Comparison of ENCODE assay signal across 21 cellular contexts in the genomic region with DNA sequence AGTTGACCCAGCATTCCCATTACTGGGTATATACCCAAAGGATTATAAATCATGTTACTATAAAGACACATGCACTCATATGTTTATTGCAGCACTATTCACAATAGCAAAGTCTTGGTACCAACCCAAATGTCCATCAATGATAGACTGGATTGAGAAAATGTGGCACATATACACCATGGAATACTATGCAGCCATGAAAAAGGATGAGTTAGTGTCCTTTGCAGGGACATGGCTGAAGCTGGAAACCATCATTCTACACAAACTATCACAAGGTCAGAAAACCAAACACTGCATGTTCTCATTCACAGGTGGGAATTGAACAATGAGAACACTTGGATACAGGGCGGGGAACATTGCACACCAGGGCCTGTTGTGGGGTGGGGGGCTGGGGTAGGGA. TPM values are rescaled to one million over a fixed set of nuclear protein-coding genes. Genes with fewer than 3 reads are reported as not detected.
"Had no signal": no experiment of that assay in that cellular context is flagged by ENCODE, and none has a peak within 500 bp of the region (broad histone marks: within the 10 kb centered on the region; RNA-seq: fewer than 3 reads in every experiment).

No MANE protein-coding gene starts in this region.

RNA-seq across cellular contexts. Expression of a gene that starts 5.0 kb away (rescaled TPM):
- total RNA-seq: activated naive CD4-positive, alpha-beta T cell treated with anti-CD3 and anti-CD28 coated beads for 36 hours; activated naive CD4-positive, alpha-beta T cell treated with anti-CD3 and anti-CD28 coated beads, Interleukin-2, amount 50 U/mL, for 72 hours; activated naive CD8-positive, alpha-beta T cell treated with anti-CD3 and anti-CD28 coated beads for 36 hours; activated naive CD8-positive, alpha-beta T cell treated with anti-CD3 and anti-CD28 coated beads, Interleukin-2, amount 10 ng/mL, durations not matched to agents 7 days and 5 days; activated T-cell treated with anti-CD3 and anti-CD28 coated beads, Interleukin-2, amount 50 U/mL, for 4 hours; activated T-helper 1 cell treated with anti-CD3 and anti-CD28 coated beads, Interleukin-12 subunit alpha, Interleukin-12 subunit beta, Interleukin-2, Interleukin-4 antibody, amounts not matched to agents 30 ng/mL and 10 ng/mL and 1 ng/mL, durations not matched to agents 14 hours and 24 hours and 36 hours; activated T-helper 17 cell treated with anti-CD3 and anti-CD28 coated beads, Interleukin-2, amount 50 U/mL, for 72 hours; adrenal gland; aorta; ascending aorta; astrocyte; body of pancreas; breast epithelium; bronchial epithelial cell; cardiac muscle cell; cardiac septum; cerebellum; chondrocyte had no signal
- polyA plus RNA-seq: adipose tissue, adrenal gland, aorta, cardiac muscle cell had no signal

RNA-seq across cellular contexts. Expression of a gene that starts 21.1 kb away (rescaled TPM):
- total RNA-seq: activated naive CD4-positive, alpha-beta T cell treated with anti-CD3 and anti-CD28 coated beads for 36 hours; activated naive CD4-positive, alpha-beta T cell treated with anti-CD3 and anti-CD28 coated beads, Interleukin-2, amount 50 U/mL, for 72 hours; activated naive CD8-positive, alpha-beta T cell treated with anti-CD3 and anti-CD28 coated beads for 36 hours; activated naive CD8-positive, alpha-beta T cell treated with anti-CD3 and anti-CD28 coated beads, Interleukin-2, amount 10 ng/mL, durations not matched to agents 7 days and 5 days; activated T-cell treated with anti-CD3 and anti-CD28 coated beads, Interleukin-2, amount 50 U/mL, for 4 hours; activated T-cell treated with anti-CD3 and anti-CD28 coated beads, Interleukin-2, amount 50 U/mL, for 72 hours; activated T-helper 1 cell treated with anti-CD3 and anti-CD28 coated beads, Interleukin-12 subunit alpha, Interleukin-12 subunit beta, Interleukin-2, Interleukin-4 antibody, amounts not matched to agents 30 ng/mL and 10 ng/mL and 1 ng/mL, durations not matched to agents 14 hours and 24 hours and 36 hours; activated T-helper 17 cell treated with anti-CD3 and anti-CD28 coated beads, Interleukin-2, amount 50 U/mL, for 72 hours; activated T-helper 2 cell treated with anti-CD3 and anti-CD28 coated beads, Interferon-gamma antibody, Interleukin-2, Interleukin-4, amounts not matched to agents 10 μg/mL and 5 μg/mL and 100 μg/mL, durations not matched to agents 14 hours and 24 hours and 36 hours; adrenal gland; aorta; ascending aorta; astrocyte; body of pancreas; breast epithelium; bronchial epithelial cell; cardiac muscle cell; cardiac septum; cerebellum; chondrocyte had no signal
- polyA plus RNA-seq: adipose tissue, adrenal gland, aorta, cardiac muscle cell had no signal

RNA-seq across cellular contexts. Expression of a gene that starts 27.3 kb away (rescaled TPM):
- total RNA-seq: activated naive CD4-positive, alpha-beta T cell treated with anti-CD3 and anti-CD28 coated beads for 36 hours; activated naive CD4-positive, alpha-beta T cell treated with anti-CD3 and anti-CD28 coated beads, Interleukin-2, amount 50 U/mL, for 72 hours; activated naive CD8-positive, alpha-beta T cell treated with anti-CD3 and anti-CD28 coated beads for 36 hours; activated naive CD8-positive, alpha-beta T cell treated with anti-CD3 and anti-CD28 coated beads, Interleukin-2, amount 10 ng/mL, durations not matched to agents 7 days and 5 days; activated T-cell treated with anti-CD3 and anti-CD28 coated beads, Interleukin-2, amount 50 U/mL, for 4 hours; activated T-cell treated with anti-CD3 and anti-CD28 coated beads, Interleukin-2, amount 50 U/mL, for 72 hours; activated T-helper 1 cell treated with anti-CD3 and anti-CD28 coated beads, Interleukin-12 subunit alpha, Interleukin-12 subunit beta, Interleukin-2, Interleukin-4 antibody, amounts not matched to agents 30 ng/mL and 10 ng/mL and 1 ng/mL, durations not matched to agents 14 hours and 24 hours and 36 hours; activated T-helper 17 cell treated with anti-CD3 and anti-CD28 coated beads, Interleukin-2, amount 50 U/mL, for 72 hours; activated T-helper 2 cell treated with anti-CD3 and anti-CD28 coated beads, Interferon-gamma antibody, Interleukin-2, Interleukin-4, amounts not matched to agents 10 μg/mL and 5 μg/mL and 100 μg/mL, durations not matched to agents 14 hours and 24 hours and 36 hours; adrenal gland; aorta; ascending aorta; astrocyte; body of pancreas; breast epithelium; bronchial epithelial cell; cardiac muscle cell; cardiac septum; cerebellum; chondrocyte had no signal
- polyA plus RNA-seq: adipose tissue, adrenal gland, aorta, cardiac muscle cell had no signal

RNA-seq across cellular contexts. Expression of a gene that starts 38.9 kb away (rescaled TPM):
- total RNA-seq: activated naive CD4-positive, alpha-beta T cell treated with anti-CD3 and anti-CD28 coated beads for 36 hours; activated naive CD4-positive, alpha-beta T cell treated with anti-CD3 and anti-CD28 coated beads, Interleukin-2, amount 50 U/mL, for 72 hours; activated naive CD8-positive, alpha-beta T cell treated with anti-CD3 and anti-CD28 coated beads for 36 hours; activated naive CD8-positive, alpha-beta T cell treated with anti-CD3 and anti-CD28 coated beads, Interleukin-2, amount 10 ng/mL, durations not matched to agents 7 days and 5 days; activated T-cell treated with anti-CD3 and anti-CD28 coated beads, Interleukin-2, amount 50 U/mL, for 4 hours; activated T-cell treated with anti-CD3 and anti-CD28 coated beads, Interleukin-2, amount 50 U/mL, for 72 hours; activated T-helper 1 cell treated with anti-CD3 and anti-CD28 coated beads, Interleukin-12 subunit alpha, Interleukin-12 subunit beta, Interleukin-2, Interleukin-4 antibody, amounts not matched to agents 30 ng/mL and 10 ng/mL and 1 ng/mL, durations not matched to agents 14 hours and 24 hours and 36 hours; activated T-helper 17 cell treated with anti-CD3 and anti-CD28 coated beads, Interleukin-2, amount 50 U/mL, for 72 hours; activated T-helper 2 cell treated with anti-CD3 and anti-CD28 coated beads, Interferon-gamma antibody, Interleukin-2, Interleukin-4, amounts not matched to agents 10 μg/mL and 5 μg/mL and 100 μg/mL, durations not matched to agents 14 hours and 24 hours and 36 hours; adrenal gland; aorta; ascending aorta; astrocyte; body of pancreas; breast epithelium; bronchial epithelial cell; cardiac muscle cell; cardiac septum; cerebellum; chondrocyte had no signal
- polyA plus RNA-seq: adipose tissue, adrenal gland, aorta, cardiac muscle cell had no signal
